Comparison of ENCODE assay signal across 5 cellular contexts in genomic region chr7:90977056-90977455, GRCh38.
"Had no signal": no experiment of that assay in that cellular context is flagged by ENCODE, and none has a peak within 500 bp of the region (broad histone marks: within the 10 kb centered on the region; RNA-seq: fewer than 3 reads in every experiment).

No MANE protein-coding gene starts in this region.

- H3K4me3 ChIP-seq: K562 had no signal

- ATAC-seq: HepG2, K562 had no signal

- DNase-seq: IMR-90, KBM-7 had no signal

- H3K27ac ChIP-seq: HL-60 had no signal
